8 cellular contexts compared by ENCODE assay signal in the genomic region with DNA sequence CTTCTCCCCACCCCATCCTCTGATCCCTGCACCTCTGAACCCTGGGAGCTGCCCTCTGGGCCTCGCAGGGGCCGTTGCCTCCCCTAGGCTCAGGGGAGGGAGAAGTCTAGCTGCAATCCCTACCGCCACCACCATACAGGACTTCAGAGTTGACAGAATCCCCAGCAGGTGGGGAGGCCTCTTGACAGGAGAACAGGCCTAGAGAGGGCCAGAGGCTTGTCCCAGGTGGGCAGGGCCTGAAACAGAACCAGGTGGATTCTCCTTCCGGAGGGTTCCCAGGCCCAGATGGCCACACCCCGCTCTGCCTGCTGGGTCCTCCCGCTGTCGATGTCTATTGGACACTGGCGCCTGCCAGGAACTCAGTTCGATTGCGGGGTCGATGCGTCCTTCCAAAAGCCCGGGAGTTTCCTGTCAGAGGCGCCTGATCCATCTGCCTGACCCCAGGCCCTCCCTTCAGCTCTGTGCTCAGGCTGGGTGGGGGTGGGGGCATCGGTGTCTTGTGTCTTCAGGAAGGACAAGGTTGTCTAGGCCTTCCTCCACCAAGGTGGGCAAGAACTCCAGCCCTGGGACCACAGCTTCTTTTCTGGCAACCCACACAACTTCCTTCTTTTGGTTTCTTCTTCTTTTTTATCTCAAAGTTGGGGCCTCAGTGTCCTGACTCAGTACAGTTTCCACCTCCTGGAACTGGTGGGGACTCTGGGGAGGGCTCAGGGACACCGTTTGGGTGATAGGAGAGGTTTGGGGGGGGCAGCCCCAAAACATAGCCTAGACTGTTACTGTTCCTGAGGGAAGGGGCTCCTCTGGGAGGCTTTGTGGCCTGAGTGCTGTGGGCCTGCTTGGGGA. TPM values are rescaled to one million over a fixed set of nuclear protein-coding genes. Genes with fewer than 3 reads are reported as not detected.
DNase-seq lines count a peak whose midpoint lies in the region; ATAC-seq and TF ChIP-seq lines count a peak whose summit lies in the region.

No MANE protein-coding gene starts in this region.

- ATAC-seq in activated CD8-positive, alpha-beta memory T cell treated with anti-CD3 and anti-CD28 coated beads, Interleukin-2, amount 10 ng/mL, durations not matched to agents 7 days and 5 days: peak; percentile 46
- ATAC-seq in GM21447 (IDR thresholded peaks at IDR 0.05; ENCODE audit: unreplicated experiment): no peak

- no peaks in the 10 kb centered on the region for H3K9me3 ChIP-seq in tibial artery

- H3K4me1 Mint-ChIP-seq in activated CD8-positive, alpha-beta memory T cell treated with anti-CD3 and anti-CD28 coated beads, Interleukin-2, amount 10 ng/mL, durations not matched to agents 7 days and 5 days: peaks cover 24% of the 10 kb centered on the region

- TF ChIP-seq CTCF in brain microvascular endothelial cell (IDR thresholded peaks at IDR 0.05; ENCODE audit: low read depth, low read length, missing control alignments) (peak; percentile 14), tibial artery (IDR thresholded peaks at IDR 0.05) (no peak)

- peak overlapping the region; percentile 83 for H3K27ac Mint-ChIP-seq in activated CD8-positive, alpha-beta memory T cell treated with anti-CD3 and anti-CD28 coated beads, Interleukin-2, amount 10 ng/mL, durations not matched to agents 7 days and 5 days

- no peak overlapping the region for H3K4me3 Mint-ChIP-seq in activated CD8-positive, alpha-beta memory T cell treated with anti-CD3 and anti-CD28 coated beads, Interleukin-2, amount 10 ng/mL, durations not matched to agents 7 days and 5 days

- no peak overlapping the region for H3K27ac ChIP-seq in brain microvascular endothelial cell
- H3K27ac ChIP-seq in tibial artery: no peak overlapping the region

- intact Hi-C loops in posterior vena cava (cut with DNase I) (no loop called here), tibial artery (cut with DNase I; ENCODE audit: low total_unique reads) (no loop called here)

- no peaks in the 10 kb centered on the region for H3K27me3 Mint-ChIP-seq in activated CD8-positive, alpha-beta memory T cell treated with anti-CD3 and anti-CD28 coated beads, Interleukin-2, amount 10 ng/mL, durations not matched to agents 7 days and 5 days

- no peaks in the 10 kb centered on the region for H3K9me3 Mint-ChIP-seq in activated CD8-positive, alpha-beta memory T cell treated with anti-CD3 and anti-CD28 coated beads, Interleukin-2, amount 10 ng/mL, durations not matched to agents 7 days and 5 days (ENCODE audit: low read depth)

- CTCF ChIA-PET in activated CD8-positive, alpha-beta memory T cell treated with anti-CD3 and anti-CD28 coated beads, Interleukin-2, amount 10 ng/mL, durations not matched to agents 7 days and 5 days (lab: Charles Lee): interaction anchor here (0.8 to 2.8 kb wide), 8 partner anchors 20 to 104 kb away, joined by 3 to 24 read pairs (median 4); no protein-coding TSS in a partner anchor

- in situ Hi-C loops in brain microvascular endothelial cell (cut with HindIII; ENCODE audit: low pct_ligation_motif_present, low sequenced_read_pairs): no loop called here

- no peak for DNase-seq in activated CD8-positive, alpha-beta memory T cell treated with anti-CD3 and anti-CD28 coated beads, Interleukin-2, amount 10 ng/mL, durations not matched to agents 7 days and 5 days
- DNase-seq in activated CD8-positive, alpha-beta memory T cell treated with anti-CD3 and anti-CD28 coated beads, Interleukin-2, amount 50 U/mL, for 4 hours: no peak
- DNase-seq in NCI-H146 (lab: John Stamatoyannopoulos, UW) (peak; percentile 98), brain microvascular endothelial cell (no peak), posterior vena cava (ENCODE audit: low spot score) (peak; percentile 72), tibial artery (no peak), superior temporal gyrus (ENCODE audit: extremely low spot score) (no peak)

- H3K27me3 ChIP-seq in brain microvascular endothelial cell (replicated peaks) (no peaks in the 10 kb centered on the region), tibial artery (no peaks in the 10 kb centered on the region)

- peaks cover 0 to 29% (median 18%) of the 10 kb centered on the region in 4 donors for H3K4me1 ChIP-seq in tibial artery

- no peaks in the 10 kb centered on the region for H3K36me3 Mint-ChIP-seq in activated CD8-positive, alpha-beta memory T cell treated with anti-CD3 and anti-CD28 coated beads, Interleukin-2, amount 10 ng/mL, durations not matched to agents 7 days and 5 days

- H3K4me3 ChIP-seq in brain microvascular endothelial cell (ENCODE audit: low read depth, low read length) (no peak overlapping the region), tibial artery (no peak overlapping the region)

- H3K36me3 ChIP-seq in brain microvascular endothelial cell (replicated peaks): no peaks in the 10 kb centered on the region
- no peaks in the 10 kb centered on the region for H3K36me3 ChIP-seq in tibial artery

RNA-seq across cellular contexts. Expression of gene STARD10, which starts 6.4 kb away (rescaled TPM):
- total RNA-seq in activated CD8-positive, alpha-beta memory T cell treated with anti-CD3 and anti-CD28 coated beads, Interleukin-2, amount 10 ng/mL, durations not matched to agents 7 days and 5 days: 10 to 100 TPM in 1 of 2 experiments, 1 to 10 TPM in 1; 8.4 to 18.4 TPM
- 10 to 100 TPM; 20.4 to 22.1 TPM for total RNA-seq in posterior vena cava

RNA-seq across cellular contexts. Expression of gene ATG16L2, which starts 26.7 kb away (rescaled TPM):
- total RNA-seq in activated CD8-positive, alpha-beta memory T cell treated with anti-CD3 and anti-CD28 coated beads, Interleukin-2, amount 10 ng/mL, durations not matched to agents 7 days and 5 days: 100 to 1,000 TPM; 103 to 168 TPM
- total RNA-seq in posterior vena cava: 10 to 100 TPM; 13.5 to 17.6 TPM

RNA-seq across cellular contexts. Expression of gene ARAP1, which starts 35.3 kb away (rescaled TPM):
- total RNA-seq in activated CD8-positive, alpha-beta memory T cell treated with anti-CD3 and anti-CD28 coated beads, Interleukin-2, amount 10 ng/mL, durations not matched to agents 7 days and 5 days: 100 to 1,000 TPM in 1 of 2 experiments, 10 to 100 TPM in 1; 96.5 to 104 TPM
- total RNA-seq in posterior vena cava: 10 to 100 TPM; 49.9 to 81.9 TPM

Comparison
In these comparisons a context has a peak if more than half of its experiments do, and no peak if none do; other contexts are left out.
1. DNase-seq: peak in NCI-H146 (single experiment) and posterior vena cava (single experiment); none in activated CD8-positive, alpha-beta memory T cell treated with anti-CD3 and anti-CD28 coated beads, Interleukin-2, amount 10 ng/mL, durations not matched to agents 7 days and 5 days (single experiment), activated CD8-positive, alpha-beta memory T cell treated with anti-CD3 and anti-CD28 coated beads, Interleukin-2, amount 50 U/mL, for 4 hours (single experiment), brain microvascular endothelial cell (single experiment), tibial artery (0 of 2) and superior temporal gyrus (single experiment).
2. RNA of gene ATG16L2, which starts 26.7 kb away (total RNA-seq): 103 to 168 TPM in activated CD8-positive, alpha-beta memory T cell treated with anti-CD3 and anti-CD28 coated beads, Interleukin-2, amount 10 ng/mL, durations not matched to agents 7 days and 5 days; 13.5 to 17.6 TPM in posterior vena cava; every median in the first group is over 4 times any median in the second.